Comparison of ENCODE assay signal across 30 cellular contexts in genomic region chr7:152737833-152738232, GRCh38.
"Had no signal": no experiment of that assay in that cellular context is flagged by ENCODE, and none has a peak within 500 bp of the region (broad histone marks: within the 10 kb centered on the region; RNA-seq: fewer than 3 reads in every experiment).

No MANE protein-coding gene starts in this region.

- FAIRE-seq: frontal cortex had no signal

- H3K36me3 ChIP-seq: adrenal gland, breast epithelium, WERI-Rb-1 had no signal

- ATAC-seq: activated CD4-positive, CD25-positive, alpha-beta regulatory T cell treated with anti-CD3 and anti-CD28 coated beads, Interleukin-2, amount 50 U/mL, for 24 hours; activated CD8-positive, alpha-beta memory T cell treated with anti-CD3 and anti-CD28 coated beads, Interleukin-2, amount 10 ng/mL, durations not matched to agents 7 days and 5 days; activated CD8-positive, alpha-beta T cell treated with anti-CD3 and anti-CD28 coated beads, Interleukin-2, amount 10 ng/mL, durations not matched to agents 7 days and 5 days; activated naive CD8-positive, alpha-beta T cell treated with anti-CD3 and anti-CD28 coated beads, Interleukin-2, amount 50 U/mL, for 24 hours; body of pancreas; esophagus mucosa; T-helper 17 cell had no signal

- H3K4me1 ChIP-seq: adrenal gland, body of pancreas, breast epithelium had no signal

- H3K4me3 ChIP-seq: adrenal gland, body of pancreas, breast epithelium, coronary artery, dorsolateral prefrontal cortex had no signal

- H3K27ac ChIP-seq: adrenal gland, body of pancreas, breast epithelium, coronary artery, dorsolateral prefrontal cortex, WERI-Rb-1 had no signal

- DNase-seq: activated B cell treated with CpG ODN at 0.5 μM for 24 hours; activated CD4-positive, alpha-beta T cell treated with anti-CD3 and anti-CD28 coated beads for 48 hours; activated CD4-positive, alpha-beta T cell treated with anti-CD3 and anti-CD28 coated beads, Interleukin-2, amount 50 U/mL, for 1 hour; activated CD4-positive, alpha-beta T cell treated with anti-CD3 and anti-CD28 coated beads, Interleukin-2, amount 50 U/mL, for 48 hours; activated CD8-positive, alpha-beta memory T cell treated with anti-CD3 and anti-CD28 coated beads, Interleukin-2, amount 10 ng/mL, durations not matched to agents 7 days and 5 days; activated CD8-positive, alpha-beta memory T cell treated with anti-CD3 and anti-CD28 coated beads, Interleukin-2, amount 50 U/mL, for 4 hours; activated CD8-positive, alpha-beta T cell treated with anti-CD3 and anti-CD28 coated beads, Interleukin-2, amount 10 ng/mL, durations not matched to agents 7 days and 5 days; activated effector memory CD4-positive, alpha-beta T cell treated with anti-CD3 and anti-CD28 coated beads, Interleukin-2, amount 50 U/mL, for 16 hours; activated naive CD4-positive, alpha-beta T cell treated with anti-CD3 and anti-CD28 coated beads for 36 hours; activated naive CD8-positive, alpha-beta T cell treated with anti-CD3 and anti-CD28 coated beads for 36 hours; activated naive CD8-positive, alpha-beta T cell treated with anti-CD3 and anti-CD28 coated beads, Interleukin-2, amount 50 U/mL, for 24 hours; activated T-cell treated with anti-CD3 and anti-CD28 coated beads, Interleukin-2, amount 50 U/mL, for 1 hour; activated T-cell treated with anti-CD3 and anti-CD28 coated beads, Interleukin-2, amount 50 U/mL, for 48 hours; adrenal gland; amygdala; aorta; body of pancreas; dorsolateral prefrontal cortex; effector memory CD4-positive, alpha-beta T cell; endodermal cell; foreskin fibroblast; head of caudate nucleus; T-helper 17 cell; T1000; WERI-Rb-1 had no signal

- H3K27me3 ChIP-seq: adrenal gland, body of pancreas, breast epithelium, dorsolateral prefrontal cortex had no signal
